In genomic region chr15:40405501-40406381, GRCh38 we compare ENCODE assay signal across 1 cellular context.
A peak's percentile ranks its signal among the peaks of the same experiment; 100 is the strongest.
TF ChIP-seq lines count a peak whose summit lies in the region.

Gene IVD, plus strand, starts transcription at chr15:40405795. Its CDS starts 33 bp downstream, at chr15:40405828.

TF ChIP-seq in GM23338, 12 proteins besides CTCF, POLR2A, EP300 and RAD21:
- TF ChIP-seq EZH2 (IDR thresholded peaks at IDR 0.05; ENCODE audit: low read depth, unreplicated experiment) (no peak), POLR2AphosphoS5 (IDR thresholded peaks at IDR 0.05; ENCODE audit: low read depth) (peak; percentile 98), CREB1 (CRISPR knock-in tag; IDR thresholded peaks at IDR 0.05; ENCODE audit: low read depth) (0 out of 2 replicates have a peak, but pooled peaks have one; percentile 23), ZNF114 (CRISPR knock-in tag; IDR thresholded peaks at IDR 0.05) (no peak)
- TF ChIP-seq, protein P1, sequence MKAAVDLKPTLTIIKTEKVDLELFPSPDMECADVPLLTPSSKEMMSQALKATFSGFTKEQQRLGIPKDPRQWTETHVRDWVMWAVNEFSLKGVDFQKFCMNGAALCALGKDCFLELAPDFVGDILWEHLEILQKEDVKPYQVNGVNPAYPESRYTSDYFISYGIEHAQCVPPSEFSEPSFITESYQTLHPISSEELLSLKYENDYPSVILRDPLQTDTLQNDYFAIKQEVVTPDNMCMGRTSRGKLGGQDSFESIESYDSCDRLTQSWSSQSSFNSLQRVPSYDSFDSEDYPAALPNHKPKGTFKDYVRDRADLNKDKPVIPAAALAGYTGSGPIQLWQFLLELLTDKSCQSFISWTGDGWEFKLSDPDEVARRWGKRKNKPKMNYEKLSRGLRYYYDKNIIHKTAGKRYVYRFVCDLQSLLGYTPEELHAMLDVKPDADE (IDR thresholded peaks at IDR 0.05): peak; percentile 46; the same call in 1 of the 2 replicates
TF ChIP-seq in GM23338: peak in this region for 3.
